8 cellular contexts compared by ENCODE assay signal in genomic region chr1:32220746-32221580, GRCh38. TPM values are rescaled to one million over a fixed set of nuclear protein-coding genes. Genes with fewer than 3 reads are reported as not detected.
A peak's percentile ranks its signal among the peaks of the same experiment; 100 is the strongest.
DNase-seq lines count a peak whose midpoint lies in the region; ATAC-seq and TF ChIP-seq lines count a peak whose summit lies in the region.

No MANE protein-coding gene starts in this region.

- TF ChIP-seq CTCF in heart left ventricle (IDR thresholded peaks at IDR 0.05) (no peak), ascending aorta (IDR thresholded peaks at IDR 0.05) (no peak), right lobe of liver (IDR thresholded peaks at IDR 0.05) (no peak), upper lobe of left lung (IDR thresholded peaks at IDR 0.05) (no peak)

- peaks cover 0 to 71% (median 46%) of the 10 kb centered on the region in 9 donors for H3K36me3 ChIP-seq in heart left ventricle
- H3K36me3 ChIP-seq in ascending aorta = peaks cover 32 to 41% of the 10 kb centered on the region in 2 donors
- H3K36me3 ChIP-seq in right lobe of liver = peaks cover 0 to 19% (median 7%) of the 10 kb centered on the region in 4 donors
- peaks cover 15 to 51% (median 34%) of the 10 kb centered on the region in 4 donors for H3K36me3 ChIP-seq in upper lobe of left lung

- intact Hi-C loops in heart left ventricle (cut with DNase I) = loop anchor here in 5 of 10 donors (5.0 to 10.0 kb wide), 4 partner anchors 71 to 174 kb away; partner anchors contain the start of genes BSDC1 (in 2 of the 5), HDAC1 (in 1 of the 5) and MARCKSL1 (in 1 of the 5)
- intact Hi-C loops in left cardiac atrium (cut with DNase I) = no loop called here
- intact Hi-C loops in ascending aorta (cut with DNase I) = loop anchor here (5.0 kb wide), 1 partner anchor 71 kb away; the partner anchor contains the start of gene HDAC1
- intact Hi-C loops in right lobe of liver (cut with DNase I) = no loop called here

- TF ChIP-seq EP300 in upper lobe of left lung (IDR thresholded peaks at IDR 0.05) = no peak

- no peak for DNase-seq in heart left ventricle
- no peak for DNase-seq in left cardiac atrium
- DNase-seq in ascending aorta (ENCODE audit: low spot score in 2 of 2) = no peak
- DNase-seq in right lobe of liver = no peak
- DNase-seq in upper lobe of left lung = no peak
- no peak for DNase-seq in NCI-H524 (lab: John Stamatoyannopoulos, UW)
- no peak for DNase-seq in cerebellar nuclear complex (lab: John Stamatoyannopoulos, UW)
- no peak for DNase-seq in cerebellum (ENCODE audit: low spot score)

- TF ChIP-seq POLR2A in heart left ventricle (IDR thresholded peaks at IDR 0.05) (no peak), right lobe of liver (IDR thresholded peaks at IDR 0.05) (no peak), upper lobe of left lung (IDR thresholded peaks at IDR 0.05) (no peak)

- H3K4me1 ChIP-seq in heart left ventricle (peaks cover 13 to 38% (median 25%) of the 10 kb centered on the region in 12 donors), ascending aorta (peaks cover 19% of the 10 kb centered on the region in 2 donors), right lobe of liver (peaks cover 0 to 30% (median 15%) of the 10 kb centered on the region in 4 donors), upper lobe of left lung (peaks cover 19 to 33% (median 29%) of the 10 kb centered on the region in 4 donors)

- peak overlapping the region in 11 of 12 donors; percentile 64 to 95 (median 78) for H3K4me3 ChIP-seq in heart left ventricle
- peak overlapping the region; percentile 87 to 97 for H3K4me3 ChIP-seq in ascending aorta
- H3K4me3 ChIP-seq in right lobe of liver = peak overlapping the region; percentile 73 to 93 (median 91)
- peak overlapping the region in 3 of 4 donors; percentile 85 to 93 (median 90) for H3K4me3 ChIP-seq in upper lobe of left lung

- H3K27ac ChIP-seq in heart left ventricle (peak overlapping the region in 3 of 12 donors; percentile 72 to 97 (median 94)), ascending aorta (peak overlapping the region in 1 of 2 donors; percentile 81), right lobe of liver (no peak overlapping the region), upper lobe of left lung (peak overlapping the region; percentile 89 to 97 (median 92))

- 82 to 94% (median 85%) methylated on average over 4 of the region's 4 CpGs for WGBS in heart left ventricle, 4 donors
- 85% methylated on average over 4 of the region's 4 CpGs for WGBS in right lobe of liver (ENCODE audit: insufficient coverage, low coverage, low lambda C conversion rate, missing lambda C conversion rate)
- WGBS in upper lobe of left lung, 2 donors = 89 to 91% methylated on average over 3 to 4 of the region's 4 CpGs

- H3K9me3 ChIP-seq in heart left ventricle (no peaks in the 10 kb centered on the region), ascending aorta (no peaks in the 10 kb centered on the region), right lobe of liver (no peaks in the 10 kb centered on the region), upper lobe of left lung (no peaks in the 10 kb centered on the region)

- H3K27me3 ChIP-seq in heart left ventricle (no peaks in the 10 kb centered on the region), ascending aorta (no peaks in the 10 kb centered on the region), right lobe of liver (no peaks in the 10 kb centered on the region), upper lobe of left lung (no peaks in the 10 kb centered on the region)

- ATAC-seq in heart left ventricle (no peak), left cardiac atrium (no peak), right lobe of liver (no peak), upper lobe of left lung (ENCODE audit: low FRiP score in 2 of 2) (no peak)

RNA-seq across cellular contexts. Expression of gene TMEM234, which starts 1.2 kb away (rescaled TPM):
- total RNA-seq in heart left ventricle = 10 to 100 TPM in 6 of 9 donors, 1 to 10 TPM in 3; 8.8 to 19.8 (median 10.8) TPM
- polyA plus RNA-seq in heart left ventricle = 10 to 100 TPM in 1 of 2 donors, 1 to 10 TPM in 1; 7.7 to 19.4 TPM
- total RNA-seq in left cardiac atrium = 1 to 10 TPM; 8.8 to 9.9 TPM
- 4.0 TPM for total RNA-seq in ascending aorta
- 1 to 10 TPM; 3.4 to 7.2 (median 5.9) TPM for total RNA-seq in right lobe of liver
- total RNA-seq in upper lobe of left lung = 10 to 100 TPM; 14.9 to 62.9 (median 21.1) TPM
- total RNA-seq in cerebellum = 22.2 TPM

RNA-seq across cellular contexts. Expression of gene EIF3I, which starts 1.2 kb away (rescaled TPM):
- total RNA-seq in heart left ventricle (100 to 1,000 TPM in 7 of 9 donors, 10 to 100 TPM in 2; 94.8 to 191 (median 119) TPM), left cardiac atrium (100 to 1,000 TPM in 1 of 2 donors, 10 to 100 TPM in 1; 95.1 to 110 TPM), ascending aorta (234 TPM), right lobe of liver (100 to 1,000 TPM in 2 of 6 experiments, 10 to 100 TPM in 4; 67.5 to 130 (median 71.9) TPM), upper lobe of left lung (100 to 1,000 TPM in 4 of 6 donors, 10 to 100 TPM in 2; 62.9 to 173 (median 109) TPM), cerebellum (64.5 TPM)
- polyA plus RNA-seq in heart left ventricle = 100 to 1,000 TPM; 140 to 388 TPM

RNA-seq across cellular contexts. Expression of gene DCDC2B, which starts 12.1 kb away (rescaled TPM):
- total RNA-seq in heart left ventricle (not detected), left cardiac atrium (not detected), ascending aorta (not detected), right lobe of liver (not detected), upper lobe of left lung (10 to 100 TPM in 1 of 6 donors, 1 to 10 TPM in 4, under 1 TPM in 1; 0.11 to 11.4 (median 4.5) TPM), cerebellum (not detected)
- polyA plus RNA-seq in heart left ventricle = not detected

RNA-seq across cellular contexts. Expression of gene IQCC, which starts 15.5 kb away (rescaled TPM):
- total RNA-seq in heart left ventricle (1 to 10 TPM in 2 of 9 donors, under 1 TPM in 7; 0.56 to 1.9 (median 0.74) TPM), left cardiac atrium (under 1 TPM; 0.76 to 0.97 TPM), ascending aorta (not detected), right lobe of liver (under 1 TPM; 0.27 to 0.87 (median 0.41) TPM), upper lobe of left lung (1 to 10 TPM in 5 of 6 donors, under 1 TPM in 1; 0.55 to 6.3 (median 1.9) TPM), cerebellum (3.1 TPM)
- under 1 TPM; 0.83 to 0.95 TPM for polyA plus RNA-seq in heart left ventricle

RNA-seq across cellular contexts. Expression of gene CCDC28B, which starts 20.6 kb away (rescaled TPM):
- total RNA-seq in heart left ventricle (10 to 100 TPM; 12.5 to 23.7 (median 16.5) TPM), left cardiac atrium (10 to 100 TPM in 1 of 2 donors, 1 to 10 TPM in 1; 7.5 to 13.8 TPM), ascending aorta (29.1 TPM), right lobe of liver (1 to 10 TPM in 2 of 6 experiments, under 1 TPM in 4; 0.56 to 1.3 (median 0.68) TPM), upper lobe of left lung (1 to 10 TPM in 5 of 6 donors, under 1 TPM in 1; 0.98 to 4.2 (median 3.2) TPM), cerebellum (13.4 TPM)
- polyA plus RNA-seq in heart left ventricle = 10 to 100 TPM; 19.0 to 40.2 TPM

Comparison
In these comparisons a context has a peak if more than half of its experiments do, and no peak if none do; other contexts are left out.
1. H3K27ac ChIP-seq: peak in upper lobe of left lung (4 of 4); none in right lobe of liver (0 of 3).
2. Peak in every context shown above with its lines, with median percentiles within 50 percentile points of each other: H3K4me3 ChIP-seq.